Comparison of ENCODE assay signal across 19 cellular contexts in the genomic region with DNA sequence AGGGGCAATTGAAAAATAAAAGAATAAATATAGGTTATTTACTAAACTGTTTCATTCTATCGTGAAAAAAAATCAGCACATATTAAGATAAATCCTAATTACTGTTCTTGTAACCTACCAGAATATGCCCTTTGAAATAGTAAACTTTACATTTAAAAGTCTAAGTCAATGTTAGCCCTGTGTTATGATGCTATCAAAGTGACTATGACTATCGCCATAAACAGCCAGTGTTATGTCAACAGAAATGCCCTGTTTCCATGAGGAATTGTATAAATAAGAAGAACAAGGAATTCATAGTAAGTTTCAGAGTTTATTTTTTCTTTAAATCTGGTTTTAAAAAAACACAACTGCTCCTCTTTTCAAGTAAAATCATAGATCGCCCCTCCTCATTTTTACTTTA.
"Had no signal": no experiment of that assay in that cellular context is flagged by ENCODE, and none has a peak within 500 bp of the region (broad histone marks: within the 10 kb centered on the region; RNA-seq: fewer than 3 reads in every experiment).

No MANE protein-coding gene starts in this region.

- H3K4me3 Mint-ChIP-seq: activated naive CD4-positive, alpha-beta T cell treated with anti-CD3 and anti-CD28 coated beads, Interleukin-2, amount 50 U/mL, for 24 hours; activated T-cell treated with anti-CD3 and anti-CD28 coated beads, Interleukin-2, amount 50 U/mL, for 72 hours; immature natural killer cell; nephron progenitor cell had no signal

- H3K27ac Mint-ChIP-seq: activated naive CD4-positive, alpha-beta T cell treated with anti-CD3 and anti-CD28 coated beads, Interleukin-2, amount 50 U/mL, for 24 hours; activated T-cell treated with anti-CD3 and anti-CD28 coated beads, Interleukin-2, amount 50 U/mL, for 72 hours; immature natural killer cell; nephron progenitor cell had no signal

- DNase-seq: activated CD4-positive, alpha-beta T cell treated with anti-CD3 and anti-CD28 coated beads for 1 hour; activated CD8-positive, alpha-beta memory T cell treated with anti-CD3 and anti-CD28 coated beads for 24 hours; activated effector memory CD4-positive, alpha-beta T cell treated with anti-CD3 and anti-CD28 coated beads, Interleukin-2, amount 50 U/mL, for 16 hours; activated T-cell treated with anti-CD3 and anti-CD28 coated beads, Interleukin-2, amount 50 U/mL, for 72 hours; heart right ventricle; immature natural killer cell; left cardiac atrium; nephron progenitor cell; nucleus accumbens; posterior cingulate gyrus; stimulated activated CD4-positive, alpha-beta T cell treated with anti-CD3 and anti-CD28 coated beads, Interleukin-2, amount 100 ng/mL, for 24 hours; stimulated activated naive CD4-positive, alpha-beta T cell treated with Interleukin-2 at 50 U/mL for 16 hours; SW 1271; thyroid gland; WERI-Rb-1 had no signal

- H3K36me3 ChIP-seq: thyroid gland, WERI-Rb-1 had no signal

- H3K9me3 ChIP-seq: esophagus muscularis mucosa, heart right ventricle, thyroid gland had no signal

- ATAC-seq: activated T-cell treated with anti-CD3 and anti-CD28 coated beads, Interleukin-2, amount 50 U/mL, for 72 hours; heart right ventricle; left cardiac atrium had no signal

- H3K27me3 ChIP-seq: esophagus muscularis mucosa, heart right ventricle, thyroid gland had no signal

- H3K27me3 Mint-ChIP-seq: activated naive CD4-positive, alpha-beta T cell treated with anti-CD3 and anti-CD28 coated beads, Interleukin-2, amount 50 U/mL, for 24 hours had no signal

- H3K4me3 ChIP-seq: esophagus muscularis mucosa, heart right ventricle, lung, thyroid gland had no signal

- FAIRE-seq: endothelial cell of umbilical vein had no signal

- H3K27ac ChIP-seq: esophagus muscularis mucosa, heart right ventricle, thyroid gland, WERI-Rb-1 had no signal
